Comparison of ENCODE assay signal across 8 cellular contexts in the genomic region with DNA sequence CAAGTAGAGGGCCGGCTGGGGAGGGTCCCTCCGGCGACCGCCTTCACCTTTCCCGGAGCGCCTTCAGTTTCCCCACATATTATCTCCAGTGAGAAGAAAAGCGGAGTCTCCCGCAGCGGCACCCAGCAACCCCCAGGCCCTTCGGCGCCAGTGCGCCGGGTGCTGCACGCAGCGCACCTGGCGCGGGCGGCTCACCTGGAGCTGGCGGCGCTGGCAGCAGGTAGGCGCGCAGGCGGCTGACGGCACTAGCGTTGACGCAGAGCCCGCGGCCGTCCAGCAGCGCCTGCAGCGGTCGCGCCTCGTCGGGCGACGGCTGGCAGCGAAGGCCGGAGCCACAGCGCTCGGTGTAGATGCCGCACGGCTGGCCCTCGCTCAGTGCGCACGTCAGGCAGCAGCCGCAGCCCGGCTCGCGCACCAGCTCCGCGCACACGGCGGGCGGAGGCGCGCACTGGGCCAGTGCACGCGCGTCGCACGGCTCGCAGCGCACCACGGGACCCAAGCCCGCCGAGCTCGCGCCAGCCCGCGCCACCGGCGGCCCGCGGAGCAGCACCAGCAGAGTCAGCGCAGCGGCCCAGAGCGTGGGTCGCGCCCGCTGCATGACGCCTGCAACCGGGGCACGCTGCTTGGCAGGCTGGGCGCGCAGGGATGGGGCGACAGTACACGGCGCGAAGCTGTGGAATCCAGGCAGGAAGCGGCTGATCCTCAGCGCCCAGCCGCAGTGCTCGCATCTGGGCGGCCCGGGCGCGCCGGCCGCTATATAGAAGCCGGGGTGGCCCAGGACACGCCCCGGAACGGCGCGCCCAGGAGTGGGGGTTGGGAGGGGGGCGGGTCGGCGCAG. TPM values are rescaled to one million over a fixed set of nuclear protein-coding genes. Genes with fewer than 3 reads are reported as not detected.
DNase-seq lines count a peak whose midpoint lies in the region; ATAC-seq and TF ChIP-seq lines count a peak whose summit lies in the region.

A gene with protein sequence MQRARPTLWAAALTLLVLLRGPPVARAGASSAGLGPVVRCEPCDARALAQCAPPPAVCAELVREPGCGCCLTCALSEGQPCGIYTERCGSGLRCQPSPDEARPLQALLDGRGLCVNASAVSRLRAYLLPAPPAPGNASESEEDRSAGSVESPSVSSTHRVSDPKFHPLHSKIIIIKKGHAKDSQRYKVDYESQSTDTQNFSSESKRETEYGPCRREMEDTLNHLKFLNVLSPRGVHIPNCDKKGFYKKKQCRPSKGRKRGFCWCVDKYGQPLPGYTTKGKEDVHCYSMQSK (minus strand): TSS at position 730 of the 838 bp plus-strand sequence. CDS start 132 bp downstream, at position 598.

- no peak for TF ChIP-seq CTCF in activated B cell treated with CpG ODN at 0.5 μM for 24 hours (IDR thresholded peaks at IDR 0.05)

- peak; percentile 14 for ATAC-seq in activated B cell treated with CpG ODN at 0.5 μM for 24 hours (ENCODE audit: low read depth)
- peak; percentile 83 for ATAC-seq in aorta (ENCODE audit: low FRiP score)
- ATAC-seq in GM18861 (IDR thresholded peaks at IDR 0.05; ENCODE audit: unreplicated experiment): no peak
- no peak for ATAC-seq in HG02884 (IDR thresholded peaks at IDR 0.05; ENCODE audit: unreplicated experiment)

- H3K27me3 ChIP-seq in HUES64 (ENCODE audit: insufficient read depth, low read length) (peaks cover 54% of the 10 kb centered on the region), aorta (ENCODE audit: control insufficient read depth in 1 of 2, insufficient read depth in 2 of 2, low read length in 1 of 2) (no peaks in the 10 kb centered on the region)

- no peaks in the 10 kb centered on the region for H3K9me3 ChIP-seq in HUES64 (ENCODE audit: insufficient read depth, low read depth, low read length)
- H3K9me3 ChIP-seq in aorta (ENCODE audit: control insufficient read depth, low read length): no peaks in the 10 kb centered on the region

- H3K9ac ChIP-seq in HUES64 (ENCODE audit: low read depth, low read length): peak within 1 kb of the TSS; percentile 65

- peaks cover 5% of the 10 kb centered on the region; the same call in 1 of the 2 replicates for H3K36me3 ChIP-seq in HUES64 (ENCODE audit: insufficient read depth, low read length)
- H3K36me3 ChIP-seq in aorta (ENCODE audit: control insufficient read depth in 1 of 2, insufficient read depth in 2 of 2, low read length in 1 of 2): peaks cover 0 to 1% of the 10 kb centered on the region in 2 donors

- H3K4me3 ChIP-seq in HUES64 (ENCODE audit: low read length) (peak within 1 kb of the TSS; percentile 66), aorta (ENCODE audit: low read length in 2 of 2) (peak within 1 kb of the TSS; percentile 70 to 75)

- H3K27ac ChIP-seq in HUES64 (ENCODE audit: low read depth, low read length) (no peak within 1 kb of the TSS), aorta (ENCODE audit: low read depth in 1 of 2, low read length in 2 of 2) (no peak within 1 kb of the TSS)

- peak; percentile 9 for DNase-seq in CD1c-positive myeloid dendritic cell (ENCODE audit: extremely low spot score)
- DNase-seq in activated B cell treated with CpG ODN at 0.5 μM for 24 hours: no peak
- DNase-seq in fibroblast of gingiva (ENCODE audit: low read depth): peak; percentile 30
- DNase-seq in myocyte (ENCODE audit: low read depth): peak; percentile 79
- DNase-seq in aorta: peak; percentile 57 to 88

- CTCF ChIA-PET in activated B cell treated with CpG ODN at 0.5 μM for 24 hours (lab: Charles Lee): no interaction called here

- H3K27me3 Mint-ChIP-seq in activated B cell treated with CpG ODN at 0.5 μM for 24 hours: peaks cover 62% of the 10 kb centered on the region

- H3K27ac Mint-ChIP-seq in activated B cell treated with CpG ODN at 0.5 μM for 24 hours: no peak within 1 kb of the TSS

- intact Hi-C loops in activated B cell treated with CpG ODN at 0.5 μM for 24 hours (cut with micrococcal nuclease): no loop called here
- intact Hi-C loops in aorta (cut with DNase I): loop anchor here (2.0 to 10.0 kb wide), 6 partner anchors 227 to 1332 kb away; no protein-coding TSS in a partner anchor

- POLR2A ChIA-PET in activated B cell treated with CpG ODN at 0.5 μM for 24 hours (lab: Charles Lee): no interaction called here

- H3K4me3 Mint-ChIP-seq in activated B cell treated with CpG ODN at 0.5 μM for 24 hours: no peak within 1 kb of the TSS

- H3K4me1 ChIP-seq in HUES64 (ENCODE audit: insufficient read depth, low read length) (peaks cover 19% of the 10 kb centered on the region; the same call in 1 of the 2 replicates), aorta (ENCODE audit: control insufficient read depth in 1 of 2, insufficient read depth in 2 of 2, low read length in 2 of 2) (peaks cover 0 to 4% of the 10 kb centered on the region in 2 donors)

- no peaks in the 10 kb centered on the region for H3K9me3 Mint-ChIP-seq in activated B cell treated with CpG ODN at 0.5 μM for 24 hours

- under 1% methylated on average over 109 of the region's 109 CpGs for WGBS in HUES64
- 0 to 1% methylated on average over 87 to 109 of the region's 109 CpGs for WGBS in aorta, 2 donors

- peaks cover 18% of the 10 kb centered on the region for H3K4me1 Mint-ChIP-seq in activated B cell treated with CpG ODN at 0.5 μM for 24 hours

- H3K36me3 Mint-ChIP-seq in activated B cell treated with CpG ODN at 0.5 μM for 24 hours (ENCODE audit: low read depth): no peaks in the 10 kb centered on the region

RNA-seq across cellular contexts. Expression of the gene that starts here (rescaled TPM):
- polyA plus RNA-seq in HUES64 (2013, experiment 1 of 2): 10.3 TPM
- polyA plus RNA-seq in HUES64 (2013, experiment 2 of 2): 10.5 TPM
- total RNA-seq in activated B cell treated with CpG ODN at 0.5 μM for 24 hours (not detected in 2 replicates), myocyte (184 and 207 TPM in 2 replicates), aorta (100 to 1,000 TPM; 143 to 200 TPM)
- 3,452 TPM for polyA plus RNA-seq in myocyte (2012)
- polyA plus RNA-seq in aorta: 100 to 1,000 TPM; 173 to 255 TPM

Comparison
In these comparisons a context has a peak if more than half of its experiments do, and no peak if none do; other contexts are left out.
1. RNA of the gene that starts here (total RNA-seq): 143 to 200 TPM in aorta and 184 to 207 TPM in myocyte; not detected in activated B cell treated with CpG ODN at 0.5 μM for 24 hours; every median in the first group is over 100 times any median in the second.
2. Peak in ATAC-seq in activated B cell treated with CpG ODN at 0.5 μM for 24 hours; RNA of the gene not detected or under 1 TPM.